In the genomic region with DNA sequence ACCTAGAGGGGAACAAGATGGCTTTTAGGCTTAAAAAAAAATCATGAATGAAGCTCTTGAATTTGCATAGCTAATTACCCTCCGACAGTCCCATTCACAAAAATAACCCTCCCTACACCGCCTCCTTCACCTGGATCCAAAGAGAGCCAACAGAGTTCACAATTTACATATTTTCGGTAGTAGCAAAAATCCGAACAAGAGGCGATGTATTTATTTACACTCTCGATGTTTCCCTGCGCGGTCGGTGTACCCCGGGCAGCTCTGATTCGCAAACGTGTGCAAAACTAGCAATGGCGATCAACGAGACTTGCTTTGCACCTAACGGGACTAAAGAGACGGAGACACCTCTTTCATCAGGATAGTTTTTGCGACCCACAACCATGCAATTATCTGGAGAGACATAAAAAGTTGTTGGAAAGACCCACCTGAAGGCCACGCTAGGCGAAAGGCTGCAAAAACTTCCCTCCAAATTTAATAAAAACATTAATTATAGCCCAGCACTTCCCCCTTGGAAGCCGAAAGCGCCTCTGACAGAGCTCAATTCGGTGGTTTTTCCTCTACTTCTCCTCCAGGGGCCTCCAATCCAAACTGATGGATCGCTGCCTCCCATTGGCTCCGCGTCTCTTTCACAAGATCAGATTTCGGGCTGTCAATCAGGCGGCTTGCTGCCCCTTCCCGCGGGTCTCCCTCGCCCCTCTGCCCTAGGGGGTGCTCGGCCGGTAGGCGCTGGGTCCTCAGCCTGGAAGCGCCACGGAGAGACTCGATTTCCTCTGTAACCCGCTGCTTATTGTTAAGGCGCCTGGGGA, we compare ENCODE assay signal across 9 cellular contexts. TPM values are rescaled to one million over a fixed set of nuclear protein-coding genes. Genes with fewer than 3 reads are reported as not detected.
DNase-seq lines count a peak whose midpoint lies in the region; FAIRE-seq and TF ChIP-seq lines count a peak whose summit lies in the region.
"Had no signal": no experiment of that assay in that cellular context is flagged by ENCODE, and none has a peak within 500 bp of the region (broad histone marks: within the 10 kb centered on the region; RNA-seq: fewer than 3 reads in every experiment).

A gene (minus strand): TSS at position 529 of the 806 bp plus-strand sequence. CDS start 614 bp downstream, outside the sequence.

- H3K9me3 Mint-ChIP-seq in progenitor cell of endocrine pancreas (ENCODE audit: low read depth) = no peaks in the 10 kb centered on the region
- H3K9me3 Mint-ChIP-seq: immature natural killer cell had no signal

- H3K36me3 Mint-ChIP-seq in progenitor cell of endocrine pancreas (ENCODE audit: insufficient read depth) = no peaks in the 10 kb centered on the region
- H3K36me3 Mint-ChIP-seq: immature natural killer cell had no signal

- no peak within 1 kb of the TSS for H3K4me3 Mint-ChIP-seq in progenitor cell of endocrine pancreas (ENCODE audit: low read depth)
- H3K4me3 Mint-ChIP-seq: immature natural killer cell had no signal

- H3K4me1 Mint-ChIP-seq in progenitor cell of endocrine pancreas (ENCODE audit: low read depth) = peaks cover 14% of the 10 kb centered on the region
- H3K4me1 Mint-ChIP-seq: immature natural killer cell had no signal

- in situ Hi-C loops in astrocyte of the cerebellum (cut with HindIII; ENCODE audit: low sequenced_read_pairs) = no loop called here

- H3K27me3 Mint-ChIP-seq in progenitor cell of endocrine pancreas = no peaks in the 10 kb centered on the region

- peak within 1 kb of the TSS; percentile 73 for H3K4me3 ChIP-seq in astrocyte of the cerebellum (ENCODE audit: low read depth, low read length)

- FAIRE-seq in A204.1 (lab: Jason Lieb, UNC) (peak; percentile 14), GM19239 (lab: Jason Lieb, UNC) (no peak)

- H3K27ac Mint-ChIP-seq in progenitor cell of endocrine pancreas = no peak within 1 kb of the TSS
- H3K27ac Mint-ChIP-seq: immature natural killer cell had no signal

- peak; percentile 87 for DNase-seq in H4 (ENCODE audit: low spot score)
- DNase-seq in NCI-H446 treated with DMSO at 0.1 percent for 48 hours (lab: John Stamatoyannopoulos, UW) = peak; percentile 88
- no peak for DNase-seq in astrocyte of the cerebellum (ENCODE audit: low read depth)
- peak; percentile 63 for DNase-seq in hepatic stellate cell (ENCODE audit: low spot score)
- DNase-seq in progenitor cell of endocrine pancreas (ENCODE audit: low spot score, unreplicated experiment) = peak; percentile 37
- DNase-seq in activated CD4-positive, alpha-beta T cell treated with anti-CD3 and anti-CD28 coated beads for 4 hours = no peak
- no peak for DNase-seq in GM19239 (ENCODE audit: insufficient read length, low spot score)

- peak; percentile 54 for TF ChIP-seq CTCF in astrocyte of the cerebellum (IDR thresholded peaks at IDR 0.05; ENCODE audit: low read depth, low read length, missing control alignments)
- peak; percentile 50 for TF ChIP-seq CTCF in progenitor cell of endocrine pancreas (IDR thresholded peaks at IDR 0.05; ENCODE audit: unreplicated experiment)

RNA-seq across cellular contexts. Expression of the gene that starts here (rescaled TPM):
- 19.3 and 26.3 TPM in 2 replicates for total RNA-seq in H4 (2014; rRNA removed; shearing (Covaris generic))
- 25.2 and 27.3 TPM in 2 replicates for total RNA-seq in progenitor cell of endocrine pancreas

Comparison
In these comparisons a context has a peak if more than half of its experiments do, and no peak if none do; other contexts are left out.
1. DNase-seq: peak in H4 (single experiment), NCI-H446 treated with DMSO at 0.1 percent for 48 hours (single experiment), hepatic stellate cell (single experiment) and progenitor cell of endocrine pancreas (single experiment); none in astrocyte of the cerebellum (single experiment), activated CD4-positive, alpha-beta T cell treated with anti-CD3 and anti-CD28 coated beads for 4 hours (0 of 2) and GM19239 (single experiment).